1 cellular context compared by ENCODE assay signal in genomic region chr2:74763962-74764428, GRCh38.
TF ChIP-seq lines count a peak whose summit lies in the region.

No MANE protein-coding gene starts in this region.

TF ChIP-seq in IMR-90, 13 proteins besides CTCF, POLR2A, EP300 and RAD21 (continued from another document):
- TF ChIP-seq CHD1 (IDR thresholded peaks at IDR 0.05; ENCODE audit: low read depth, low read length) (no peak), MXI1 (IDR thresholded peaks at IDR 0.05; ENCODE audit: borderline replicate concordance, low read depth, low read length) (no peak), CEBPB (IDR thresholded peaks at IDR 0.05; ENCODE audit: low read depth, low read length) (no peak), RCOR1 (IDR thresholded peaks at IDR 0.05; ENCODE audit: insufficient replicate concordance, low read length) (no peak), BHLHE40 (IDR thresholded peaks at IDR 0.05; ENCODE audit: low read depth, low read length) (no peak)
